In genomic region chr22:39607093-39607492, GRCh38 we compare ENCODE assay signal across 1 cellular context.
TF ChIP-seq lines count a peak whose summit lies in the region.

No MANE protein-coding gene starts in this region.

TF ChIP-seq in GM23338, 12 proteins besides CTCF, POLR2A, EP300 and RAD21 (continued from another document):
- no peak for TF ChIP-seq ZNF462 (CRISPR knock-in tag; IDR thresholded peaks at IDR 0.05)
- TF ChIP-seq REST (IDR thresholded peaks at IDR 0.05; ENCODE audit: unreplicated experiment), result no peak
- TF ChIP-seq ZNF331 (CRISPR knock-in tag; IDR thresholded peaks at IDR 0.05; ENCODE audit: low read depth), result no peak
- no peak for TF ChIP-seq JUNB (IDR thresholded peaks at IDR 0.05; ENCODE audit: unreplicated experiment)
